ENCODE assay signal across 15 cellular contexts in genomic region chr6:159025224-159025623, GRCh38. TPM values are rescaled to one million over a fixed set of nuclear protein-coding genes. Genes with fewer than 3 reads are reported as not detected.
DNase-seq lines count a peak whose midpoint lies in the region; ATAC-seq, FAIRE-seq and TF ChIP-seq lines count a peak whose summit lies in the region.
"Not testable (repeated sequence)": the region's sequence is repeated elsewhere in the genome, so short reads cannot be mapped to it uniquely, and the experiment has no call there.
"Had no signal": no experiment of that assay in that cellular context is flagged by ENCODE, and none has a peak within 500 bp of the region (broad histone marks: within the 10 kb centered on the region; RNA-seq: fewer than 3 reads in every experiment).

No MANE protein-coding gene starts in this region.

- H3K27ac Mint-ChIP-seq in activated B cell treated with CpG ODN at 0.5 μM for 24 hours: peak overlapping the region; percentile 25
- H3K27ac Mint-ChIP-seq in activated CD8-positive, alpha-beta T cell treated with anti-CD3 and anti-CD28 coated beads for 36 hours: peak overlapping the region; percentile 26
- H3K27ac Mint-ChIP-seq in activated T-helper 17 cell treated with anti-CD3 and anti-CD28 coated beads, Interleukin-2, amount 50 U/mL, for 72 hours: peak overlapping the region; percentile 53
- H3K27ac Mint-ChIP-seq in activated naive CD8-positive, alpha-beta T cell: peak overlapping the region; percentile 35
- H3K27ac Mint-ChIP-seq in central memory CD8-positive, alpha-beta T cell (ENCODE audit: low read depth): peak overlapping the region; percentile 2

- not testable (repeated sequence) for H3K27me3 ChIP-seq in K562 (ENCODE audit: control insufficient read depth in 2 of 2, insufficient read depth in 2 of 2, low read length in 2 of 2); HepG2 (ENCODE audit: control insufficient read depth in 1 of 2, insufficient read depth in 2 of 2, low read length in 2 of 2)

- not testable (repeated sequence) for H3K9me1 ChIP-seq in K562 (ENCODE audit: control insufficient read depth, insufficient read depth, low read length)

- not testable (repeated sequence) for FAIRE-seq in K562 (lab: Jason Lieb, UNC); HepG2 (lab: Jason Lieb, UNC)

- not testable (repeated sequence) for H3K4me3 ChIP-seq in HEK293 (ENCODE audit: low read depth, low read length); K562; HepG2 (replicated peaks in 1 of 3; ENCODE audit: insufficient read depth in 1 of 3, low read depth in 2 of 3, low read length in 3 of 3)

- not testable (repeated sequence) for H3K79me2 ChIP-seq in K562 (ENCODE audit: control insufficient read depth, insufficient read depth, low read length); HepG2 (ENCODE audit: insufficient read depth, low read length)

- CTCF ChIA-PET in HEK293 (lab: Yijun Ruan, JAX); K562 (lab: Yijun Ruan, JAX; ENCODE audit: low intra/inter-chr PET ratio); HepG2 (lab: Yijun Ruan, JAX; ENCODE audit: low intra/inter-chr PET ratio, low total read pairs): not testable (repeated sequence)
- CTCF ChIA-PET in activated B cell treated with CpG ODN at 0.5 μM for 24 hours (lab: Charles Lee): interaction anchor here (1.1 kb wide), 1 partner anchor 17 kb away, joined by 3 read pairs; no protein-coding TSS in a partner anchor
- CTCF ChIA-PET in activated CD8-positive, alpha-beta T cell treated with anti-CD3 and anti-CD28 coated beads for 36 hours (lab: Charles Lee): interaction anchor here (1.2 to 1.5 kb wide), 5 partner anchors 8 to 85 kb away, joined by 3 to 4 read pairs (median 4); no protein-coding TSS in a partner anchor

- H3K9me3 ChIP-seq in HEK293 (ENCODE audit: control insufficient read depth, insufficient read depth, low read depth, low read length); K562 (replicated peaks; ENCODE audit: control insufficient read depth, insufficient read depth, low read depth, low read length): not testable (repeated sequence)
- H3K9me3 ChIP-seq in HepG2 (ENCODE audit: low read length): peaks cover 18% of the 10 kb centered on the region; the same call in 1 of the 2 replicates

- not testable (repeated sequence) for DNase-seq in activated B cell treated with CpG ODN at 0.5 μM for 24 hours; activated CD8-positive, alpha-beta T cell treated with anti-CD3 and anti-CD28 coated beads for 36 hours; K562 (ENCODE audit: extremely low read depth in 1 of 4, low spot score in 3 of 4); central memory CD8-positive, alpha-beta T cell (ENCODE audit: low spot score in 2 of 2); HepG2 (ENCODE audit: low spot score)

- peaks cover 28% of the 10 kb centered on the region for H3K36me3 Mint-ChIP-seq in activated B cell treated with CpG ODN at 0.5 μM for 24 hours (ENCODE audit: low read depth)
- peaks cover 52% of the 10 kb centered on the region for H3K36me3 Mint-ChIP-seq in activated CD8-positive, alpha-beta T cell treated with anti-CD3 and anti-CD28 coated beads for 36 hours (ENCODE audit: low read depth)
- peaks cover 21% of the 10 kb centered on the region for H3K36me3 Mint-ChIP-seq in activated T-helper 17 cell treated with anti-CD3 and anti-CD28 coated beads, Interleukin-2, amount 50 U/mL, for 72 hours (ENCODE audit: low read depth)
- peaks cover 13% of the 10 kb centered on the region for H3K36me3 Mint-ChIP-seq in activated naive CD8-positive, alpha-beta T cell
- not testable (repeated sequence) for H3K36me3 Mint-ChIP-seq in central memory CD8-positive, alpha-beta T cell (ENCODE audit: insufficient read depth)

- not testable (repeated sequence) for H3K36me3 ChIP-seq in HEK293 (ENCODE audit: control insufficient read depth in 2 of 2, insufficient read depth in 1 of 2, low read length in 2 of 2); K562 (ENCODE audit: control insufficient read depth, insufficient read depth, low read length); HepG2 (replicated peaks in 1 of 2; ENCODE audit: control insufficient read depth in 1 of 2, insufficient read depth in 2 of 2, low read length in 2 of 2)

- not testable (repeated sequence) for H3K4me2 ChIP-seq in K562 (ENCODE audit: insufficient read depth, low read length); HepG2 (ENCODE audit: low read depth, low read length)

- H3K4me3 Mint-ChIP-seq in activated B cell treated with CpG ODN at 0.5 μM for 24 hours; activated CD8-positive, alpha-beta T cell treated with anti-CD3 and anti-CD28 coated beads for 36 hours; activated naive CD8-positive, alpha-beta T cell; central memory CD8-positive, alpha-beta T cell: not testable (repeated sequence)
- peak overlapping the region; percentile 53 for H3K4me3 Mint-ChIP-seq in activated T-helper 17 cell treated with anti-CD3 and anti-CD28 coated beads, Interleukin-2, amount 50 U/mL, for 72 hours

- not testable (repeated sequence) for H3K27ac ChIP-seq in HEK293 (ENCODE audit: extremely low read depth, low read depth, low read length); K562 (ENCODE audit: extremely low read depth, low read depth, low read length); HepG2 (ENCODE audit: extremely low read length, insufficient read depth, low read length)

- not testable (repeated sequence) for H4K20me1 ChIP-seq in K562 (replicated peaks; ENCODE audit: control insufficient read depth, insufficient read depth, low read length); HepG2 (ENCODE audit: insufficient read depth, low read length)

- intact Hi-C loops in activated B cell treated with CpG ODN at 0.5 μM for 24 hours (cut with micrococcal nuclease); activated CD8-positive, alpha-beta T cell treated with anti-CD3 and anti-CD28 coated beads for 36 hours (cut with micrococcal nuclease); K562 (cut with micrococcal nuclease); HepG2 (cut with micrococcal nuclease; ENCODE audit: unreplicated experiment): not testable (repeated sequence)

- H3K27me3 Mint-ChIP-seq in activated B cell treated with CpG ODN at 0.5 μM for 24 hours; activated CD8-positive, alpha-beta T cell treated with anti-CD3 and anti-CD28 coated beads for 36 hours; activated T-helper 17 cell treated with anti-CD3 and anti-CD28 coated beads, Interleukin-2, amount 50 U/mL, for 72 hours; activated naive CD8-positive, alpha-beta T cell; central memory CD8-positive, alpha-beta T cell: not testable (repeated sequence)

- POLR2A ChIA-PET in HEK293 (lab: Yijun Ruan, JAX); K562 (lab: Yijun Ruan, JAX); HepG2 (lab: Yijun Ruan, JAX): not testable (repeated sequence)
- POLR2A ChIA-PET in activated B cell treated with CpG ODN at 0.5 μM for 24 hours (lab: Charles Lee): interaction anchor here (0.6 kb wide), 1 partner anchor 56 kb away, joined by 3 read pairs; no protein-coding TSS in a partner anchor
- POLR2A ChIA-PET in activated CD8-positive, alpha-beta T cell treated with anti-CD3 and anti-CD28 coated beads for 36 hours (lab: Charles Lee): interaction anchor here (12.5 kb wide), 1 partner anchor 12 kb away, joined by 196 read pairs; no protein-coding TSS in a partner anchor

- in situ Hi-C loops in K562 (cut with MboI); HepG2 (cut with HindIII; ENCODE audit: extremely low pct_ligation_motif_present, low pct_unique_long_range_greater_than_20kb): not testable (repeated sequence)

- H3K4me1 Mint-ChIP-seq in activated B cell treated with CpG ODN at 0.5 μM for 24 hours: not testable (repeated sequence)
- peaks cover 25% of the 10 kb centered on the region for H3K4me1 Mint-ChIP-seq in activated CD8-positive, alpha-beta T cell treated with anti-CD3 and anti-CD28 coated beads for 36 hours (ENCODE audit: low read depth)
- H3K4me1 Mint-ChIP-seq in activated T-helper 17 cell treated with anti-CD3 and anti-CD28 coated beads, Interleukin-2, amount 50 U/mL, for 72 hours: peaks cover 12% of the 10 kb centered on the region
- peaks cover 23% of the 10 kb centered on the region for H3K4me1 Mint-ChIP-seq in activated naive CD8-positive, alpha-beta T cell (ENCODE audit: low read depth)
- peaks cover 11% of the 10 kb centered on the region for H3K4me1 Mint-ChIP-seq in central memory CD8-positive, alpha-beta T cell

- not testable (repeated sequence) for TF ChIP-seq EP300 in K562 (IDR thresholded peaks at IDR 0.05; ENCODE audit: low read length); HepG2 (IDR thresholded peaks at IDR 0.05; ENCODE audit: low read depth in 2 of 2, low read length in 2 of 2); HepG2 (CRISPR knock-in tag; IDR thresholded peaks at IDR 0.05; ENCODE audit: borderline replicate concordance)

- H3K4me1 ChIP-seq in HEK293 (ENCODE audit: control insufficient read depth, insufficient read depth, low read length); K562 (replicated peaks in 1 of 2; ENCODE audit: control insufficient read depth in 2 of 2, insufficient read depth in 2 of 2, low read length in 2 of 2); HepG2 (ENCODE audit: insufficient read depth, low read length): not testable (repeated sequence)

- WGBS in K562 (ENCODE audit: insufficient coverage, low coverage, missing lambda C conversion rate): 0% methylated on average over 1 of the region's 1 CpG
- WGBS in HepG2 (ENCODE audit: low lambda C conversion rate): 46% methylated on average over 1 of the region's 1 CpG

- BruUV-seq in K562 (replicated peaks; lab: Mats Ljungman, UMichigan); HepG2 (replicated peaks; lab: Mats Ljungman, UMichigan): not testable (repeated sequence)

- not testable (repeated sequence) for TF ChIP-seq CTCF in HEK293 (tag by site-specific recombination; IDR thresholded peaks at IDR 0.05); activated B cell treated with CpG ODN at 0.5 μM for 24 hours (IDR thresholded peaks at IDR 0.05); activated CD8-positive, alpha-beta T cell treated with anti-CD3 and anti-CD28 coated beads for 36 hours (IDR thresholded peaks at IDR 0.05); K562 (IDR thresholded peaks at IDR 0.05 in 2 of 3, conservative IDR thresholded peaks at IDR 0.05 in 1 of 3; ENCODE audit: insufficient read depth in 2 of 3, low read depth in 1 of 3, low read length in 3 of 3); HepG2 (CRISPR knock-in tag; IDR thresholded peaks at IDR 0.05)

- not testable (repeated sequence) for H3K9ac ChIP-seq in K562 (ENCODE audit: insufficient read depth in 1 of 2, low read depth in 2 of 2, low read length in 2 of 2); HepG2 (ENCODE audit: insufficient read depth, low read depth, low read length)

- peaks cover 19% of the 10 kb centered on the region for H3K9me3 Mint-ChIP-seq in activated B cell treated with CpG ODN at 0.5 μM for 24 hours
- H3K9me3 Mint-ChIP-seq in activated CD8-positive, alpha-beta T cell treated with anti-CD3 and anti-CD28 coated beads for 36 hours: peaks cover 46% of the 10 kb centered on the region
- peaks cover 14% of the 10 kb centered on the region for H3K9me3 Mint-ChIP-seq in activated T-helper 17 cell treated with anti-CD3 and anti-CD28 coated beads, Interleukin-2, amount 50 U/mL, for 72 hours
- peaks cover 20% of the 10 kb centered on the region for H3K9me3 Mint-ChIP-seq in activated naive CD8-positive, alpha-beta T cell (ENCODE audit: low read depth)
- peaks cover 12% of the 10 kb centered on the region for H3K9me3 Mint-ChIP-seq in central memory CD8-positive, alpha-beta T cell

- not testable (repeated sequence) for ATAC-seq in activated B cell treated with CpG ODN at 0.5 μM for 24 hours (ENCODE audit: low read depth); activated CD8-positive, alpha-beta T cell treated with anti-CD3 and anti-CD28 coated beads for 36 hours; activated T-helper 17 cell treated with anti-CD3 and anti-CD28 coated beads, Interleukin-2, amount 50 U/mL, for 72 hours (replicated peaks); K562; central memory CD8-positive, alpha-beta T cell (replicated peaks; ENCODE audit: extremely low read depth, poor library complexity, severe bottlenecking); HepG2

- not testable (repeated sequence) for H2AFZ ChIP-seq in K562 (ENCODE audit: low read depth, low read length); HepG2 (ENCODE audit: low read length)

- not testable (repeated sequence) for TF ChIP-seq RAD21 in K562 (CRISPR knock-in tag; conservative IDR thresholded peaks at IDR 0.05 in 1 of 2, IDR thresholded peaks at IDR 0.05 in 1 of 2); HepG2 (CRISPR knock-in tag; IDR thresholded peaks at IDR 0.05)

- TF ChIP-seq POLR2A in K562 (conservative IDR thresholded peaks at IDR 0.05); HepG2 (IDR thresholded peaks at IDR 0.05; ENCODE audit: insufficient read depth in 1 of 2, low read depth in 2 of 2, low read length in 2 of 2): not testable (repeated sequence)

RNA-seq across cellular contexts. Expression of gene TAGAP, which starts 19.6 kb away (rescaled TPM):
- total RNA-seq in activated B cell treated with CpG ODN at 0.5 μM for 24 hours: 129 TPM in 2 replicates
- 100 to 1,000 TPM; 112 to 113 TPM for total RNA-seq in activated CD8-positive, alpha-beta T cell treated with anti-CD3 and anti-CD28 coated beads for 36 hours
- total RNA-seq in activated T-helper 17 cell treated with anti-CD3 and anti-CD28 coated beads, Interleukin-2, amount 50 U/mL, for 72 hours: 10 to 100 TPM; 11.7 to 80.7 TPM
- total RNA-seq in K562 (2011; cell fraction: chromatin; rRNA removed; ENCODE audit: low replicate concordance): not detected in 2 replicates
- total RNA-seq in K562 (2011; cell fraction: nucleolus; rRNA removed): not detected in 2 replicates
- total RNA-seq in K562 (2011; cell fraction: nucleoplasm; rRNA removed): not detected in 2 replicates
- total RNA-seq in K562 (2014; rRNA removed): not detected in 2 replicates
- not detected in 2 replicates for total RNA-seq in K562 (2014; rRNA removed; fragmentation: Illumina TruSeq; extraction: Trizol)
- total RNA-seq in K562 (2015; rRNA removed; fragmentation: Illumina TruSeq; extraction: Trizol): not detected in 2 replicates
- 0.07 and 0.27 TPM in 2 replicates for total RNA-seq in K562 (2021)
- polyA plus RNA-seq in K562 (2011; rRNA removed): not detected in 2 replicates
- polyA plus RNA-seq in K562 (2011; cell fraction: cytosol; rRNA removed): not detected in 2 replicates
- not detected in 2 replicates for polyA plus RNA-seq in K562 (2011; cell fraction: nucleus; rRNA removed)
- not detected in 2 replicates for polyA plus RNA-seq in K562 (2012)
- polyA plus RNA-seq in K562 (2014; fragmentation: Illumina TruSeq; extraction: Trizol): not detected in 2 replicates
- not detected for polyA plus RNA-seq in K562 (2014; fragmentation: Nextera tagmentation; extraction: Ambion mirVana)
- polyA plus RNA-seq in K562 (2014; rRNA removed): not detected in 2 replicates
- polyA minus RNA-seq in K562 (2011; rRNA and poly(A)+ RNA removed): not detected in 2 replicates
- not detected in 2 replicates for polyA minus RNA-seq in K562 (2011; cell fraction: cytosol; rRNA and poly(A)+ RNA removed)
- polyA minus RNA-seq in K562 (2011; cell fraction: nucleus; rRNA and poly(A)+ RNA removed): not detected in 2 replicates
- not detected in 2 replicates for total RNA-seq in HepG2 (2016; rRNA removed; fragmentation: Illumina TruSeq; extraction: Trizol)
- total RNA-seq in HepG2 (2016; cell fraction: cytosol; rRNA removed; fragmentation: Illumina TruSeq; extraction: Trizol; ENCODE audit: low read depth): not detected in 2 replicates
- total RNA-seq in HepG2 (2016; cell fraction: insoluble cytoplasmic fraction; rRNA removed; fragmentation: Illumina TruSeq; extraction: Trizol): not detected in 2 replicates
- not detected in 2 replicates for total RNA-seq in HepG2 (2016; cell fraction: membrane; rRNA removed; fragmentation: Illumina TruSeq; extraction: Trizol)
- not detected in 2 replicates for total RNA-seq in HepG2 (2016; cell fraction: nucleus; rRNA removed; fragmentation: Illumina TruSeq; extraction: Trizol)
- not detected in 2 replicates for polyA plus RNA-seq in HepG2 (2011; rRNA removed)
- polyA plus RNA-seq in HepG2 (2011; cell fraction: cytosol; rRNA removed): not detected in 2 replicates
- polyA plus RNA-seq in HepG2 (2011; cell fraction: nucleus; rRNA removed): not detected in 2 replicates
- polyA plus RNA-seq in HepG2 (2012): not detected in 2 replicates
- not detected in 2 replicates for polyA plus RNA-seq in HepG2 (2016; cell fraction: cytosol; fragmentation: Illumina TruSeq; extraction: Trizol; ENCODE audit: low read depth)
- not detected in 2 replicates for polyA plus RNA-seq in HepG2 (2016; cell fraction: insoluble cytoplasmic fraction; fragmentation: Illumina TruSeq; extraction: Trizol; ENCODE audit: low read depth)
- polyA plus RNA-seq in HepG2 (2016; cell fraction: membrane; fragmentation: Illumina TruSeq; extraction: Trizol; ENCODE audit: low read depth): not detected in 2 replicates
- polyA plus RNA-seq in HepG2 (2016; cell fraction: nucleus; fragmentation: Illumina TruSeq; extraction: Trizol; ENCODE audit: insufficient read depth, low read depth): not detected in 2 replicates
- polyA minus RNA-seq in HepG2 (2011; rRNA and poly(A)+ RNA removed; ENCODE audit: low replicate concordance): not detected in 2 replicates
- not detected in 2 replicates for polyA minus RNA-seq in HepG2 (2011; cell fraction: cytosol; rRNA and poly(A)+ RNA removed)
- polyA minus RNA-seq in HepG2 (2011; cell fraction: nucleus; rRNA and poly(A)+ RNA removed): not detected in 2 replicates
- total RNA-seq: A172, A673, Caco-2, Daoy had no signal
- polyA plus RNA-seq: A549, AG04450, BJ had no signal

RNA-seq across cellular contexts. Expression of gene RSPH3, which starts 25.2 kb away (rescaled TPM):
- 1.9 and 2.4 TPM in 2 replicates for total RNA-seq in activated B cell treated with CpG ODN at 0.5 μM for 24 hours
- total RNA-seq in activated CD8-positive, alpha-beta T cell treated with anti-CD3 and anti-CD28 coated beads for 36 hours: 1 to 10 TPM; 4.2 TPM
- total RNA-seq in activated T-helper 17 cell treated with anti-CD3 and anti-CD28 coated beads, Interleukin-2, amount 50 U/mL, for 72 hours: 10 to 100 TPM in 1 of 2 donors, 1 to 10 TPM in 1; 2.4 to 15.9 TPM
- 1.7 TPM in 2 replicates for total RNA-seq in K562 (2011; cell fraction: chromatin; rRNA removed; ENCODE audit: low replicate concordance)
- 0.79 and 0.83 TPM in 2 replicates for total RNA-seq in K562 (2011; cell fraction: nucleolus; rRNA removed)
- total RNA-seq in K562 (2011; cell fraction: nucleoplasm; rRNA removed): 0.88 and 5.3 TPM in 2 replicates
- total RNA-seq in K562 (2014; rRNA removed): 1.6 and 1.7 TPM in 2 replicates
- total RNA-seq in K562 (2014; rRNA removed; fragmentation: Illumina TruSeq; extraction: Trizol): 1.8 and 1.9 TPM in 2 replicates
- total RNA-seq in K562 (2015; rRNA removed; fragmentation: Illumina TruSeq; extraction: Trizol): 2.0 and 2.3 TPM in 2 replicates
- 2.6 and 2.9 TPM in 2 replicates for total RNA-seq in K562 (2021)
- 1.2 and 1.3 TPM in 2 replicates for polyA plus RNA-seq in K562 (2011; rRNA removed)
- 0.60 and 1.4 TPM in 2 replicates for polyA plus RNA-seq in K562 (2011; cell fraction: cytosol; rRNA removed)
- 0.80 and 1.8 TPM in 2 replicates for polyA plus RNA-seq in K562 (2011; cell fraction: nucleus; rRNA removed)
- polyA plus RNA-seq in K562 (2012): 2.9 and 4.4 TPM in 2 replicates
- polyA plus RNA-seq in K562 (2014; fragmentation: Illumina TruSeq; extraction: Trizol): 1.3 and 2.1 TPM in 2 replicates
- under 1 TPM; 0.52 to 0.68 TPM for polyA plus RNA-seq in K562 (2014; fragmentation: Nextera tagmentation; extraction: Ambion mirVana)
- polyA plus RNA-seq in K562 (2014; rRNA removed): 1.3 and 1.5 TPM in 2 replicates
- polyA minus RNA-seq in K562 (2011; rRNA and poly(A)+ RNA removed): 2.1 and 3.6 TPM in 2 replicates
- polyA minus RNA-seq in K562 (2011; cell fraction: cytosol; rRNA and poly(A)+ RNA removed): 2.0 TPM in 2 replicates
- polyA minus RNA-seq in K562 (2011; cell fraction: nucleus; rRNA and poly(A)+ RNA removed): 0.78 and 1.1 TPM in 2 replicates
- total RNA-seq in HepG2 (2016; rRNA removed; fragmentation: Illumina TruSeq; extraction: Trizol): 3.5 and 4.4 TPM in 2 replicates
- total RNA-seq in HepG2 (2016; cell fraction: cytosol; rRNA removed; fragmentation: Illumina TruSeq; extraction: Trizol; ENCODE audit: low read depth): 1.0 and 1.6 TPM in 2 replicates
- 3.3 and 3.7 TPM in 2 replicates for total RNA-seq in HepG2 (2016; cell fraction: insoluble cytoplasmic fraction; rRNA removed; fragmentation: Illumina TruSeq; extraction: Trizol)
- total RNA-seq in HepG2 (2016; cell fraction: membrane; rRNA removed; fragmentation: Illumina TruSeq; extraction: Trizol): 1.7 and 1.8 TPM in 2 replicates
- total RNA-seq in HepG2 (2016; cell fraction: nucleus; rRNA removed; fragmentation: Illumina TruSeq; extraction: Trizol): 2.4 and 3.2 TPM in 2 replicates
- polyA plus RNA-seq in HepG2 (2011; rRNA removed): 1.3 and 1.4 TPM in 2 replicates
- polyA plus RNA-seq in HepG2 (2011; cell fraction: cytosol; rRNA removed): 0.91 and 1.00 TPM in 2 replicates
- polyA plus RNA-seq in HepG2 (2011; cell fraction: nucleus; rRNA removed): 2.0 and 2.5 TPM in 2 replicates
- polyA plus RNA-seq in HepG2 (2012): 2.3 and 2.5 TPM in 2 replicates
- polyA plus RNA-seq in HepG2 (2016; cell fraction: cytosol; fragmentation: Illumina TruSeq; extraction: Trizol; ENCODE audit: low read depth): 1.3 and 1.4 TPM in 2 replicates
- 3.6 and 4.2 TPM in 2 replicates for polyA plus RNA-seq in HepG2 (2016; cell fraction: insoluble cytoplasmic fraction; fragmentation: Illumina TruSeq; extraction: Trizol; ENCODE audit: low read depth)
- polyA plus RNA-seq in HepG2 (2016; cell fraction: membrane; fragmentation: Illumina TruSeq; extraction: Trizol; ENCODE audit: low read depth): 1.8 and 1.9 TPM in 2 replicates
- polyA plus RNA-seq in HepG2 (2016; cell fraction: nucleus; fragmentation: Illumina TruSeq; extraction: Trizol; ENCODE audit: insufficient read depth, low read depth): 3.4 and 3.6 TPM in 2 replicates
- polyA minus RNA-seq in HepG2 (2011; rRNA and poly(A)+ RNA removed; ENCODE audit: low replicate concordance): 2.0 and 3.5 TPM in 2 replicates
- polyA minus RNA-seq in HepG2 (2011; cell fraction: cytosol; rRNA and poly(A)+ RNA removed): 3.0 and 3.6 TPM in 2 replicates
- 3.2 and 3.9 TPM in 2 replicates for polyA minus RNA-seq in HepG2 (2011; cell fraction: nucleus; rRNA and poly(A)+ RNA removed)

Comparison
In these comparisons a context has a peak if more than half of its experiments do, and no peak if none do; other contexts are left out.
1. H3K27ac Mint-ChIP-seq: peak in every context shown above with its lines; median percentile 53 in activated T-helper 17 cell treated with anti-CD3 and anti-CD28 coated beads, Interleukin-2, amount 50 U/mL, for 72 hours; 35 in activated naive CD8-positive, alpha-beta T cell; 26 in activated CD8-positive, alpha-beta T cell treated with anti-CD3 and anti-CD28 coated beads for 36 hours; 25 in activated B cell treated with CpG ODN at 0.5 μM for 24 hours; 2 in central memory CD8-positive, alpha-beta T cell.
2. RNA of gene TAGAP, which starts 19.6 kb away (total RNA-seq): 129 TPM in activated B cell treated with CpG ODN at 0.5 μM for 24 hours, 112 to 113 TPM in activated CD8-positive, alpha-beta T cell treated with anti-CD3 and anti-CD28 coated beads for 36 hours and 11.7 to 80.7 TPM in activated T-helper 17 cell treated with anti-CD3 and anti-CD28 coated beads, Interleukin-2, amount 50 U/mL, for 72 hours; 0.07 to 0.27 TPM in K562 and not detected in HepG2; every median in the first group is over 10 times any median in the second.